Comparison of ENCODE assay signal across 21 cellular contexts in the genomic region with DNA sequence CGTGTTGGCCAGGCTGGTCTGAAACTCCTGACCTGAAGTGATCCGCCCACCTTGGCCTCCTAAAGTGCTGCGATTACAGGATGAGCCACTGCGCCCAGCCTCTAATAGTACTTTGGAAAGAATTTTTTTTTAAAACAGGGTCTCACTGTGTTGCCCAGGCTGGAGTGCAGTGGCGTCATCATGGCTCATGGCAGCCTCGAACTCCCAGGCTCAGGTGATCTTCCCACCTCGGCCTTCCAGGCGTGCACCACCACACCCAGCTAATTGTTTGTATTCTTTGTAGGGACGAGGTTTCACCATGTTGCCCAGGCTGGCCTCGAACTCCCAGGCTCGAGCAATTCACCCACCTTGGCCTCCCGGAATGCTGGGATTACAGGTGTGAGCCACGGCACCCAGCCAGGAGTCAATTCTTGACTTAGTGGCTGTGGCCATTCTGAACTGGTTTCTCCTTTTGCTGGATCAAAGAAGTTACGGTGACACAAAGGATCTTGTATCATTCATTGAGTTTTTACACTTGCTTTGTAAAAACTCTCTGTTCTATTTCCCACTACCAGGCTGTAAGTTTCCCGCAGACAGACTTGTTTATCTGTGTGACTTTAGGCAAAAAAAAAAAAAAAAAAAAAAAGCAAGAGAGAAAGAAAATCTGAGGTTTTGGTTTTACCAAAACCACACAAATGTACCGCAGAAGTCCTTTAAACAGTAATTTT. TPM values are rescaled to one million over a fixed set of nuclear protein-coding genes. Genes with fewer than 3 reads are reported as not detected.
DNase-seq lines count a peak whose midpoint lies in the region; ATAC-seq lines count a peak whose summit lies in the region.
"Had no signal": no experiment of that assay in that cellular context is flagged by ENCODE, and none has a peak within 500 bp of the region (broad histone marks: within the 10 kb centered on the region; RNA-seq: fewer than 3 reads in every experiment).

No MANE protein-coding gene starts in this region.

- peak overlapping the region; percentile 19 for H3K4me3 Mint-ChIP-seq in activated T-cell treated with anti-CD3 and anti-CD28 coated beads, Interleukin-2, amount 50 U/mL, for 4 hours
- peak overlapping the region; percentile 10 to 65 (median 35) for H3K4me3 Mint-ChIP-seq in T-cell
- peak overlapping the region; percentile 66 for H3K4me3 Mint-ChIP-seq in activated naive CD8-positive, alpha-beta T cell treated with anti-CD3 and anti-CD28 coated beads, Interleukin-2, amount 10 ng/mL, durations not matched to agents 7 days and 5 days
- no peak overlapping the region for H3K4me3 Mint-ChIP-seq in stimulated activated naive B cell treated with anti-CD40 and anti-IgM and Interleukin-4, amounts not matched to agents 10 μg/mL and 1 μg/mL and 100 μg/mL, for 72 hours
- H3K4me3 Mint-ChIP-seq: mesothelial cell of epicardium, nephron progenitor cell had no signal

- no peak for DNase-seq in activated T-cell treated with anti-CD3 and anti-CD28 coated beads, Interleukin-2, amount 50 U/mL, for 4 hours
- DNase-seq in activated T-cell treated with anti-CD3 and anti-CD28 coated beads, Interleukin-2, amount 50 U/mL, for 48 hours, result no peak
- DNase-seq in T-cell, result no peak
- no peak for DNase-seq in activated naive CD8-positive, alpha-beta T cell treated with anti-CD3 and anti-CD28 coated beads, Interleukin-2, amount 10 ng/mL, durations not matched to agents 7 days and 5 days
- no peak for DNase-seq in stimulated activated naive B cell treated with anti-CD40 and anti-IgM and Interleukin-4, amounts not matched to agents 10 μg/mL and 1 μg/mL and 100 μg/mL, for 72 hours
- DNase-seq in stimulated activated CD8-positive, alpha-beta memory T cell treated with anti-CD3 and anti-CD28 coated beads, Interleukin-4, amount 100 ng/mL, for 48 hours, result no peak
- DNase-seq in COLO829 (ENCODE audit: low spot score), result no peak
- no peak for DNase-seq in DMS53 treated with DMSO at 0.1 percent for 48 hours (lab: John Stamatoyannopoulos, UW; ENCODE audit: unreplicated experiment)
- DNase-seq: brain microvascular endothelial cell; effector CD8-positive, alpha-beta T cell; foreskin melanocyte; H7; left ventricle myocardium inferior; NCI-H1417 treated with DMSO at 0.1 percent for 48 hours; NCI-H2171 treated with DMSO at 0.1 percent for 48 hours; NCI-H526; nephron progenitor cell; right cardiac atrium; substantia nigra had no signal

- H3K27ac Mint-ChIP-seq in T-cell, result peak overlapping the region; percentile 70 to 84
- H3K27ac Mint-ChIP-seq in activated naive CD8-positive, alpha-beta T cell treated with anti-CD3 and anti-CD28 coated beads, Interleukin-2, amount 10 ng/mL, durations not matched to agents 7 days and 5 days, result peak overlapping the region; percentile 63
- peak overlapping the region; percentile 54 for H3K27ac Mint-ChIP-seq in stimulated activated naive B cell treated with anti-CD40 and anti-IgM and Interleukin-4, amounts not matched to agents 10 μg/mL and 1 μg/mL and 100 μg/mL, for 72 hours
- H3K27ac Mint-ChIP-seq: mesothelial cell of epicardium, nephron progenitor cell had no signal

- no peak for ATAC-seq in activated T-cell treated with anti-CD3 and anti-CD28 coated beads, Interleukin-2, amount 50 U/mL, for 4 hours
- peak in 3 of 4 experiments; percentile 23 to 73 (median 43) for ATAC-seq in T-cell (replicated peaks in 1 of 4)
- ATAC-seq in activated naive CD8-positive, alpha-beta T cell treated with anti-CD3 and anti-CD28 coated beads, Interleukin-2, amount 10 ng/mL, durations not matched to agents 7 days and 5 days (ENCODE audit: low read depth), result peak; percentile 42
- no peak for ATAC-seq in stimulated activated naive B cell treated with anti-CD40 and anti-IgM and Interleukin-4, amounts not matched to agents 10 μg/mL and 1 μg/mL and 100 μg/mL, for 72 hours (replicated peaks)
- ATAC-seq: esophagus mucosa, right cardiac atrium had no signal

- peaks cover 25% of the 10 kb centered on the region for H3K4me1 Mint-ChIP-seq in activated T-cell treated with anti-CD3 and anti-CD28 coated beads, Interleukin-2, amount 50 U/mL, for 4 hours (ENCODE audit: low read depth)
- H3K4me1 Mint-ChIP-seq in T-cell, result peaks cover 29 to 39% (median 39%) of the 10 kb centered on the region in 3 donors
- H3K4me1 Mint-ChIP-seq in activated naive CD8-positive, alpha-beta T cell treated with anti-CD3 and anti-CD28 coated beads, Interleukin-2, amount 10 ng/mL, durations not matched to agents 7 days and 5 days, result peaks cover 27% of the 10 kb centered on the region
- peaks cover 15 to 36% of the 10 kb centered on the region in 2 donors for H3K4me1 Mint-ChIP-seq in stimulated activated naive B cell treated with anti-CD40 and anti-IgM and Interleukin-4, amounts not matched to agents 10 μg/mL and 1 μg/mL and 100 μg/mL, for 72 hours

- CTCF ChIA-PET in T-cell (lab: Charles Lee), result no interaction called here

- H3K27me3 Mint-ChIP-seq in activated T-cell treated with anti-CD3 and anti-CD28 coated beads, Interleukin-2, amount 50 U/mL, for 4 hours (ENCODE audit: low read depth), result no peaks in the 10 kb centered on the region
- no peaks in the 10 kb centered on the region for H3K27me3 Mint-ChIP-seq in T-cell
- H3K27me3 Mint-ChIP-seq in activated naive CD8-positive, alpha-beta T cell treated with anti-CD3 and anti-CD28 coated beads, Interleukin-2, amount 10 ng/mL, durations not matched to agents 7 days and 5 days, result peaks cover 31% of the 10 kb centered on the region
- no peaks in the 10 kb centered on the region for H3K27me3 Mint-ChIP-seq in stimulated activated naive B cell treated with anti-CD40 and anti-IgM and Interleukin-4, amounts not matched to agents 10 μg/mL and 1 μg/mL and 100 μg/mL, for 72 hours

- H3K9me3 Mint-ChIP-seq in activated T-cell treated with anti-CD3 and anti-CD28 coated beads, Interleukin-2, amount 50 U/mL, for 4 hours, result no peaks in the 10 kb centered on the region
- H3K9me3 Mint-ChIP-seq in T-cell, result no peaks in the 10 kb centered on the region
- no peaks in the 10 kb centered on the region for H3K9me3 Mint-ChIP-seq in activated naive CD8-positive, alpha-beta T cell treated with anti-CD3 and anti-CD28 coated beads, Interleukin-2, amount 10 ng/mL, durations not matched to agents 7 days and 5 days
- H3K9me3 Mint-ChIP-seq in stimulated activated naive B cell treated with anti-CD40 and anti-IgM and Interleukin-4, amounts not matched to agents 10 μg/mL and 1 μg/mL and 100 μg/mL, for 72 hours, result no peaks in the 10 kb centered on the region
- H3K9me3 Mint-ChIP-seq: mesothelial cell of epicardium, nephron progenitor cell had no signal

- H3K36me3 Mint-ChIP-seq in activated T-cell treated with anti-CD3 and anti-CD28 coated beads, Interleukin-2, amount 50 U/mL, for 4 hours (ENCODE audit: insufficient read depth), result no peaks in the 10 kb centered on the region
- no peaks in the 10 kb centered on the region for H3K36me3 Mint-ChIP-seq in T-cell
- no peaks in the 10 kb centered on the region for H3K36me3 Mint-ChIP-seq in activated naive CD8-positive, alpha-beta T cell treated with anti-CD3 and anti-CD28 coated beads, Interleukin-2, amount 10 ng/mL, durations not matched to agents 7 days and 5 days
- H3K36me3 Mint-ChIP-seq in stimulated activated naive B cell treated with anti-CD40 and anti-IgM and Interleukin-4, amounts not matched to agents 10 μg/mL and 1 μg/mL and 100 μg/mL, for 72 hours, result no peaks in the 10 kb centered on the region
- H3K36me3 Mint-ChIP-seq: mesothelial cell of epicardium had no signal

- POLR2A ChIA-PET in T-cell (lab: Charles Lee), result no interaction called here
- POLR2A ChIA-PET in activated naive CD8-positive, alpha-beta T cell treated with anti-CD3 and anti-CD28 coated beads, Interleukin-2, amount 10 ng/mL, durations not matched to agents 7 days and 5 days (lab: Charles Lee), result interaction anchor here (0.7 kb wide), 1 partner anchor 97 kb away, joined by 8 read pairs; no protein-coding TSS in a partner anchor

RNA-seq across cellular contexts. Expression of a gene that starts 12.7 kb away (rescaled TPM):
- 100 to 1,000 TPM; 209 to 331 (median 274) TPM for total RNA-seq in activated T-cell treated with anti-CD3 and anti-CD28 coated beads, Interleukin-2, amount 50 U/mL, for 4 hours
- 100 to 1,000 TPM; 205 to 265 (median 221) TPM for total RNA-seq in T-cell
- 100 to 1,000 TPM; 657 to 664 TPM for total RNA-seq in activated naive CD8-positive, alpha-beta T cell treated with anti-CD3 and anti-CD28 coated beads, Interleukin-2, amount 10 ng/mL, durations not matched to agents 7 days and 5 days

RNA-seq across cellular contexts. Expression of a gene that starts 17.7 kb away (rescaled TPM):
- total RNA-seq in activated T-cell treated with anti-CD3 and anti-CD28 coated beads, Interleukin-2, amount 50 U/mL, for 4 hours, result 10 to 100 TPM; 28.9 to 32.1 (median 31.0) TPM
- 100 to 1,000 TPM in 3 of 5 donors, 10 to 100 TPM in 2; 96.1 to 135 (median 127) TPM for total RNA-seq in T-cell
- 10 to 100 TPM; 66.8 to 72.6 TPM for total RNA-seq in activated naive CD8-positive, alpha-beta T cell treated with anti-CD3 and anti-CD28 coated beads, Interleukin-2, amount 10 ng/mL, durations not matched to agents 7 days and 5 days

Comparison
In these comparisons a context has a peak if more than half of its experiments do, and no peak if none do; other contexts are left out.
1. ATAC-seq: peak in T-cell (3 of 4) and activated naive CD8-positive, alpha-beta T cell treated with anti-CD3 and anti-CD28 coated beads, Interleukin-2, amount 10 ng/mL, durations not matched to agents 7 days and 5 days (single experiment); none in activated T-cell treated with anti-CD3 and anti-CD28 coated beads, Interleukin-2, amount 50 U/mL, for 4 hours (0 of 2) and stimulated activated naive B cell treated with anti-CD40 and anti-IgM and Interleukin-4, amounts not matched to agents 10 μg/mL and 1 μg/mL and 100 μg/mL, for 72 hours (0 of 2).
2. H3K4me3 Mint-ChIP-seq: peak in activated T-cell treated with anti-CD3 and anti-CD28 coated beads, Interleukin-2, amount 50 U/mL, for 4 hours (single experiment), T-cell (3 of 3) and activated naive CD8-positive, alpha-beta T cell treated with anti-CD3 and anti-CD28 coated beads, Interleukin-2, amount 10 ng/mL, durations not matched to agents 7 days and 5 days (single experiment); none in stimulated activated naive B cell treated with anti-CD40 and anti-IgM and Interleukin-4, amounts not matched to agents 10 μg/mL and 1 μg/mL and 100 μg/mL, for 72 hours (0 of 2).
3. Peak in every context shown above with its lines, with median percentiles within 50 percentile points of each other: H3K27ac Mint-ChIP-seq.